Comparison of ENCODE assay signal across 6 cellular contexts in genomic region chr12:31102596-31102995, GRCh38. TPM values are rescaled to one million over a fixed set of nuclear protein-coding genes. Genes with fewer than 3 reads are reported as not detected.
DNase-seq lines count a peak whose midpoint lies in the region; ATAC-seq and TF ChIP-seq lines count a peak whose summit lies in the region.
"Not testable (repeated sequence)": the region's sequence is repeated elsewhere in the genome, so short reads cannot be mapped to it uniquely, and the experiment has no call there.

No MANE protein-coding gene starts in this region.

- H3K36me3 Mint-ChIP-seq in IgD-negative memory B cell; T-helper 17 cell (ENCODE audit: low read depth): not testable (repeated sequence)
- peaks cover 63% of the 10 kb centered on the region for H3K36me3 Mint-ChIP-seq in endodermal cell (ENCODE audit: low read depth)

- not testable (repeated sequence) for H3K36me3 ChIP-seq in endodermal cell (ENCODE audit: control insufficient read depth, insufficient read depth, low read length)

- H3K4me3 Mint-ChIP-seq in IgD-negative memory B cell, T-helper 17 cell, endodermal cell: not testable (repeated sequence)

- not testable (repeated sequence) for H3K27me3 Mint-ChIP-seq in IgD-negative memory B cell; T-helper 17 cell; endodermal cell (ENCODE audit: insufficient read depth)

- H3K27me3 ChIP-seq in endodermal cell (ENCODE audit: control insufficient read depth, insufficient read depth, low read length, poor library complexity, severe bottlenecking) = not testable (repeated sequence)

- not testable (repeated sequence) for H3K9me3 Mint-ChIP-seq in IgD-negative memory B cell, endodermal cell

- H3K27ac ChIP-seq in C4-2B = peak overlapping the region; percentile 71
- H3K27ac ChIP-seq in endodermal cell (ENCODE audit: low read depth, low read length) = not testable (repeated sequence)

- H3K27ac Mint-ChIP-seq in IgD-negative memory B cell (peak overlapping the region in 2 of 3 donors; percentile 13 to 23), T-helper 17 cell (peak overlapping the region; percentile 37), endodermal cell (peak overlapping the region; percentile 26)

- ATAC-seq in T-helper 17 cell = not testable (repeated sequence)

- H3K4me3 ChIP-seq in endodermal cell (ENCODE audit: low read length) = not testable (repeated sequence)

- peak; percentile 40 for DNase-seq in DMS53 treated with DMSO at 0.1 percent for 48 hours (lab: John Stamatoyannopoulos, UW; ENCODE audit: unreplicated experiment)
- not testable (repeated sequence) for DNase-seq in T-helper 17 cell
- peak; percentile 39 for DNase-seq in endodermal cell
- DNase-seq in mesenteric fat pad (ENCODE audit: low spot score) = peak; percentile 71

- H3K4me1 Mint-ChIP-seq in IgD-negative memory B cell = peaks cover 7 to 11% (median 11%) of the 10 kb centered on the region in 3 donors
- not testable (repeated sequence) for H3K4me1 Mint-ChIP-seq in T-helper 17 cell, endodermal cell

- H3K4me1 ChIP-seq in endodermal cell (ENCODE audit: control insufficient read depth, insufficient read depth, low read length) = not testable (repeated sequence)

- H3K9me3 ChIP-seq in T-helper 17 cell (ENCODE audit: control insufficient read depth, low read length, poor library complexity, severe bottlenecking); endodermal cell (ENCODE audit: control insufficient read depth, low read length): not testable (repeated sequence)

- not testable (repeated sequence) for TF ChIP-seq CTCF in C4-2B (conservative IDR thresholded peaks at IDR 0.05); endodermal cell (conservative IDR thresholded peaks at IDR 0.05)

- 93 to 100% methylated on average over 8 to 9 of the region's 9 CpGs for WGBS in endodermal cell (ENCODE audit: insufficient coverage in 1 of 2, insufficient read length in 1 of 2), 2 experiments

- H3K9ac ChIP-seq in endodermal cell (ENCODE audit: extremely low read depth, low read length, poor library complexity, severe bottlenecking) = not testable (repeated sequence)

RNA-seq across cellular contexts. Expression of gene DDX11, which starts 28.9 kb away (rescaled TPM):
- 22.3 TPM for polyA plus RNA-seq in IgD-negative memory B cell
- total RNA-seq in T-helper 17 cell (10 to 100 TPM; 53.6 to 66.3 TPM), endodermal cell (100 to 1,000 TPM; 136 to 298 TPM), mesenteric fat pad (28.3 TPM)
- polyA plus RNA-seq in endodermal cell (2013, experiment 1 of 2) = 70.7 TPM
- polyA plus RNA-seq in endodermal cell (2013, experiment 2 of 2) = 52.5 TPM
